In genomic region chr12:6333029-6333428, GRCh38 we compare ENCODE assay signal across 10 cellular contexts.
DNase-seq lines count a peak whose midpoint lies in the region; ATAC-seq and TF ChIP-seq lines count a peak whose summit lies in the region.
"Had no signal": no experiment of that assay in that cellular context is flagged by ENCODE, and none has a peak within 500 bp of the region (broad histone marks: within the 10 kb centered on the region; RNA-seq: fewer than 3 reads in every experiment).

No MANE protein-coding gene starts in this region.

- H3K27ac ChIP-seq in angular gyrus (ENCODE audit: low read depth, low read length) (peak overlapping the region; percentile 57), muscle layer of colon (ENCODE audit: low read depth, low read length) (peak overlapping the region; percentile 63)

- no peaks in the 10 kb centered on the region for H3K9me3 ChIP-seq in muscle layer of colon (ENCODE audit: low read length)
- H3K9me3 ChIP-seq: prostate gland had no signal

- H3K4me3 ChIP-seq in muscle layer of colon (ENCODE audit: low read depth in 1 of 2, low read length in 2 of 2), result no peak overlapping the region
- H3K4me3 ChIP-seq: prostate gland had no signal

- peak overlapping the region; percentile 80 for H3K27ac Mint-ChIP-seq in stimulated activated naive CD8-positive, alpha-beta T cell treated with anti-CD3 and anti-CD28 coated beads, Interleukin-15, Interleukin-2, amounts not matched to agents 100 ng/mL and 50 ng/mL, for 24 hours

- no peaks in the 10 kb centered on the region for H3K27me3 Mint-ChIP-seq in stimulated activated naive CD8-positive, alpha-beta T cell treated with anti-CD3 and anti-CD28 coated beads, Interleukin-15, Interleukin-2, amounts not matched to agents 100 ng/mL and 50 ng/mL, for 24 hours

- H3K4me1 ChIP-seq in muscle layer of colon (ENCODE audit: insufficient read depth, low read length), result peaks cover 53% of the 10 kb centered on the region

- no peaks in the 10 kb centered on the region for H3K27me3 ChIP-seq in muscle layer of colon (ENCODE audit: control insufficient read depth in 1 of 2, insufficient read depth in 2 of 2, low read length in 2 of 2)

- POLR2A ChIA-PET in GM10248 (lab: Yijun Ruan, JAX), result no interaction called here

- peaks cover 45% of the 10 kb centered on the region for H3K36me3 Mint-ChIP-seq in stimulated activated naive CD8-positive, alpha-beta T cell treated with anti-CD3 and anti-CD28 coated beads, Interleukin-15, Interleukin-2, amounts not matched to agents 100 ng/mL and 50 ng/mL, for 24 hours (ENCODE audit: low read depth)

- H3K36me3 ChIP-seq in muscle layer of colon (ENCODE audit: insufficient read depth, low read length), result peaks cover 63% of the 10 kb centered on the region

- H3K4me1 Mint-ChIP-seq in stimulated activated naive CD8-positive, alpha-beta T cell treated with anti-CD3 and anti-CD28 coated beads, Interleukin-15, Interleukin-2, amounts not matched to agents 100 ng/mL and 50 ng/mL, for 24 hours (ENCODE audit: low read depth), result peaks cover 17% of the 10 kb centered on the region

- no peak overlapping the region for H3K9ac ChIP-seq in muscle layer of colon (ENCODE audit: low read length)

- TF ChIP-seq CTCF in GM10248 (IDR thresholded peaks at IDR 0.05; ENCODE audit: control extremely low read depth, extremely low read depth, low read depth, missing control alignments), result no peak

- no peak for ATAC-seq in stimulated activated naive CD8-positive, alpha-beta T cell treated with anti-CD3 and anti-CD28 coated beads, Interleukin-15, Interleukin-2, amounts not matched to agents 100 U/mL and 50 U/mL, for 24 hours
- no peak for ATAC-seq in HG02798 (IDR thresholded peaks at IDR 0.05; ENCODE audit: poor library complexity, unreplicated experiment)

- peak overlapping the region; percentile 60 for H3K4me3 Mint-ChIP-seq in stimulated activated naive CD8-positive, alpha-beta T cell treated with anti-CD3 and anti-CD28 coated beads, Interleukin-15, Interleukin-2, amounts not matched to agents 100 ng/mL and 50 ng/mL, for 24 hours

- CTCF ChIA-PET in GM10248 (lab: Yijun Ruan, JAX), result interaction anchor here (1.0 to 3.4 kb wide), 6 partner anchors 9 to 205 kb away, joined by 3 to 17 read pairs (median 4); partner anchors contain the start of gene TNFRSF1A

- DNase-seq in stimulated activated naive CD8-positive, alpha-beta T cell treated with anti-CD3 and anti-CD28 coated beads, Interleukin-15, Interleukin-2, amounts not matched to agents 100 U/mL and 50 U/mL, for 24 hours, result no peak
- DNase-seq in NCI-H524 (lab: John Stamatoyannopoulos, UW) (no peak), GM10248 (ENCODE audit: extremely low spot score) (no peak)
- no peak for DNase-seq in stimulated activated CD4-positive, alpha-beta T cell treated with anti-CD3 and anti-CD28 coated beads, Interleukin-2, amount 100 ng/mL, for 24 hours
- DNase-seq: DMS153 had no signal

- H3K9me3 Mint-ChIP-seq in stimulated activated naive CD8-positive, alpha-beta T cell treated with anti-CD3 and anti-CD28 coated beads, Interleukin-15, Interleukin-2, amounts not matched to agents 100 ng/mL and 50 ng/mL, for 24 hours, result no peaks in the 10 kb centered on the region
